ENCODE assay signal across 8 cellular contexts in genomic region chr2:63861220-63861822, GRCh38. TPM values are rescaled to one million over a fixed set of nuclear protein-coding genes. Genes with fewer than 3 reads are reported as not detected.
DNase-seq lines count a peak whose midpoint lies in the region; ATAC-seq, FAIRE-seq and TF ChIP-seq lines count a peak whose summit lies in the region.

No MANE protein-coding gene starts in this region.

- in situ Hi-C loops in gastrocnemius medialis (cut with MboI; ENCODE audit: low sequenced_read_pairs in 4 of 4), result loop anchor here in 2 of 4 donors (10.0 to 25.0 kb wide), 2 partner anchors 167 to 174 kb away; no protein-coding TSS in a partner anchor

- peaks cover 26% of the 10 kb centered on the region for H3K4me1 ChIP-seq in cardiac muscle cell (ENCODE audit: low read depth)
- peaks cover 52 to 57% of the 10 kb centered on the region in 2 donors for H3K4me1 ChIP-seq in gastrocnemius medialis

- no peak for FAIRE-seq in HTR-8/SVneo (lab: Jason Lieb, UNC)

- no peaks in the 10 kb centered on the region for H3K9me3 ChIP-seq in cardiac muscle cell (ENCODE audit: low read depth)
- H3K9me3 ChIP-seq in gastrocnemius medialis, result no peaks in the 10 kb centered on the region

- no peak overlapping the region for H3K27ac Mint-ChIP-seq in activated naive CD4-positive, alpha-beta T cell treated with anti-CD3 and anti-CD28 coated beads, Interleukin-2, amount 50 U/mL, for 72 hours

- no peak overlapping the region for H3K4me3 ChIP-seq in cardiac muscle cell
- H3K4me3 ChIP-seq in gastrocnemius medialis, result no peak overlapping the region

- H3K27ac ChIP-seq in cardiac muscle cell, result peak overlapping the region; percentile 84
- H3K27ac ChIP-seq in gastrocnemius medialis, result peak overlapping the region; percentile 78 to 97 (median 82)

- DNase-seq in RPMI7951 (ENCODE audit: low read depth), result peak; percentile 59
- DNase-seq in activated naive CD4-positive, alpha-beta T cell treated with anti-CD3 and anti-CD28 coated beads, Interleukin-2, amount 50 U/mL, for 72 hours (ENCODE audit: low spot score in 2 of 2), result peak in 1 of 2 donors; percentile 43
- DNase-seq in cardiac muscle cell (ENCODE audit: low read depth in 1 of 2, low spot score in 1 of 2), result peak; percentile 57 to 81
- DNase-seq in gastrocnemius medialis, result no peak
- DNase-seq in NCI-H128 (lab: John Stamatoyannopoulos, UW; ENCODE audit: unreplicated experiment), result no peak
- DNase-seq in HTR-8/SVneo (ENCODE audit: insufficient read length, low spot score), result no peak

- H3K27me3 ChIP-seq in cardiac muscle cell (no peaks in the 10 kb centered on the region), gastrocnemius medialis (no peaks in the 10 kb centered on the region)

- ATAC-seq in HG03108 (IDR thresholded peaks at IDR 0.05; ENCODE audit: unreplicated experiment) (peak; percentile 50), gastrocnemius medialis (peak in 1 of 2 donors; percentile 52)
- peak; percentile 30 to 34 for ATAC-seq in activated naive CD4-positive, alpha-beta T cell treated with anti-CD3 and anti-CD28 coated beads, Interleukin-2, amount 50 U/mL, for 72 hours

- no peaks in the 10 kb centered on the region for H3K9me3 Mint-ChIP-seq in activated naive CD4-positive, alpha-beta T cell treated with anti-CD3 and anti-CD28 coated beads, Interleukin-2, amount 50 U/mL, for 72 hours

- intact Hi-C loops in gastrocnemius medialis (cut with DNase I; ENCODE audit: low total_unique reads), result loop anchor here (5.0 kb wide), 1 partner anchor 164 kb away; no protein-coding TSS in a partner anchor

- TF ChIP-seq CTCF in GM12872 (IDR thresholded peaks at IDR 0.05; ENCODE audit: insufficient read depth, low read depth, low read length), result peak; percentile 53
- peak; percentile 50 for TF ChIP-seq CTCF in cardiac muscle cell (IDR thresholded peaks at IDR 0.05; ENCODE audit: low read depth, low read length)
- peak; percentile 15 to 56 (median 52) for TF ChIP-seq CTCF in gastrocnemius medialis (IDR thresholded peaks at IDR 0.05 in 4 of 5, conservative IDR thresholded peaks at IDR 0.05 in 1 of 5)

- no peak for TF ChIP-seq POLR2A in gastrocnemius medialis (IDR thresholded peaks at IDR 0.05)

- peaks cover 0 to 26% of the 10 kb centered on the region in 2 donors for H3K36me3 Mint-ChIP-seq in activated naive CD4-positive, alpha-beta T cell treated with anti-CD3 and anti-CD28 coated beads, Interleukin-2, amount 50 U/mL, for 72 hours

- H3K36me3 ChIP-seq in cardiac muscle cell, result peaks cover 41% of the 10 kb centered on the region
- peaks cover 0 to 54% of the 10 kb centered on the region in 2 donors for H3K36me3 ChIP-seq in gastrocnemius medialis

RNA-seq across cellular contexts. Expression of gene UGP2, which starts 19.6 kb away (rescaled TPM):
- total RNA-seq in RPMI7951 (2014; rRNA removed; shearing (Covaris generic)), result 243 and 267 TPM in 2 replicates
- 100 to 1,000 TPM in 1 of 2 donors, 10 to 100 TPM in 1; 97.2 to 100 TPM for total RNA-seq in activated naive CD4-positive, alpha-beta T cell treated with anti-CD3 and anti-CD28 coated beads, Interleukin-2, amount 50 U/mL, for 72 hours
- total RNA-seq in cardiac muscle cell (183 and 199 TPM in 2 replicates), gastrocnemius medialis (100 to 1,000 TPM; 398 to 784 (median 580) TPM)
- 327 and 344 TPM in 2 replicates for polyA plus RNA-seq in cardiac muscle cell

Comparison
In these comparisons a context has a peak if more than half of its experiments do, and no peak if none do; other contexts are left out.
1. DNase-seq: peak in RPMI7951 (single experiment) and cardiac muscle cell (2 of 2); none in gastrocnemius medialis (0 of 2), NCI-H128 (single experiment) and HTR-8/SVneo (single experiment).
2. Peak in every context shown above with its lines, with median percentiles within 50 percentile points of each other: CTCF ChIP-seq.